Comparison of ENCODE assay signal across 19 cellular contexts in the genomic region with DNA sequence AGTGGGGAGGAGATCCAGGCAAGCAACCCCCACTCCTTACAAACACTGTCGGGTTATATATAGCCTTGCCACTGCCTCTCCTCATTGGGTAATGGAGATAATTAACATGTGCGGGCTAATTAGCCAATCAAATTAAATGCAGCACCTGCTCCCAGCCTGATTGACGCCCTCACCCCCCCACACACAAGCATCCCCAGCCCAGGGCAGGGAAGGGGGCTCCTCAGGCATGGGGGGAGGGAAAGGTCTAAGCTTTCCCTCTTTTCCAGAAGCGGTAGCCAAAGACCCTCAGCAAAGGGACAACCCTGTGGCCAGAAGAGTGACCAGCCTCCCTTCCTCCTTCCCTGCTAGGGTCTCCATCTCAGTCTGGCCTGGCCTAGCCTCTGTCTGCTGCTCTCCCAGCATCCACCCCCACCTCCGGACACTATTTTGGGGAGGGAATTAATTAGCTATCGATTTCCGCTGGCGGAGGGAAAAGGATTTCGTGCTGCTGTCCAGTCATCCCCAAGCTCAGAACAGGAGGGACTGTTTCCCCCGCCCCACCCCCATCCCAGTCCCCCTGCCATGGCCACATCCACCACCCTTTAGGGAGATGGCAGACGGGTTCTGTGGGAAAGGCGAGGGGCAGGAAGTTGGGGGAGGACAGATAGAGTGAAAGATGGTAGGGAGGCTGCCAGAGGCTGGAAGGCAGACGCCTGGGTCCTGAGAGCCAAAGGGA.
"Had no signal": no experiment of that assay in that cellular context is flagged by ENCODE, and none has a peak within 500 bp of the region (broad histone marks: within the 10 kb centered on the region; RNA-seq: fewer than 3 reads in every experiment).

No MANE protein-coding gene starts in this region.

- H3K9me3 Mint-ChIP-seq: activated CD4-positive, alpha-beta memory T cell treated with anti-CD3 and anti-CD28 coated beads, Interleukin-2, amount 10 ng/mL, durations not matched to agents 7 days and 5 days; activated CD4-positive, alpha-beta T cell treated with anti-CD3 and anti-CD28 coated beads, Interleukin-2, amount 10 ng/mL, durations not matched to agents 24 days and 14 days; activated naive CD4-positive, alpha-beta T cell treated with anti-CD3 and anti-CD28 coated beads, Interleukin-2, amount 10 ng/mL, durations not matched to agents 7 days and 5 days; activated T-cell treated with anti-CD3 and anti-CD28 coated beads, Interleukin-2, amount 50 U/mL, for 72 hours; natural killer cell treated with Interleukin-12 subunit alpha and Interleukin-12 subunit beta and Interleukin-15 and Interleukin-18, amount 100 ng/mL, for 72 hours; type B pancreatic cell had no signal

- H3K4me1 ChIP-seq: right lobe of liver had no signal

- H3K27ac Mint-ChIP-seq: activated CD4-positive, alpha-beta memory T cell treated with anti-CD3 and anti-CD28 coated beads, Interleukin-2, amount 10 ng/mL, durations not matched to agents 7 days and 5 days; activated CD4-positive, alpha-beta T cell treated with anti-CD3 and anti-CD28 coated beads, Interleukin-2, amount 10 ng/mL, durations not matched to agents 24 days and 14 days; activated naive CD4-positive, alpha-beta T cell treated with anti-CD3 and anti-CD28 coated beads, Interleukin-2, amount 10 ng/mL, durations not matched to agents 7 days and 5 days; activated T-cell treated with anti-CD3 and anti-CD28 coated beads, Interleukin-2, amount 50 U/mL, for 72 hours; natural killer cell treated with Interleukin-12 subunit alpha and Interleukin-12 subunit beta and Interleukin-15 and Interleukin-18, amount 100 ng/mL, for 72 hours; type B pancreatic cell had no signal

- DNase-seq: activated CD4-positive, alpha-beta memory T cell treated with anti-CD3 and anti-CD28 coated beads, Interleukin-2, amount 10 ng/mL, durations not matched to agents 7 days and 5 days; activated CD4-positive, alpha-beta T cell treated with anti-CD3 and anti-CD28 coated beads, Interleukin-2, amount 10 ng/mL, durations not matched to agents 24 days and 14 days; activated effector memory CD4-positive, alpha-beta T cell treated with Interleukin-2 at 50 U/mL for 16 hours; activated naive CD4-positive, alpha-beta T cell treated with anti-CD3 and anti-CD28 coated beads, Interleukin-2, amount 10 ng/mL, durations not matched to agents 7 days and 5 days; activated T-cell treated with anti-CD3 and anti-CD28 coated beads, Interleukin-2, amount 50 U/mL, for 72 hours; amygdala; heart right ventricle; left cardiac atrium; occipital lobe; right lobe of liver; small intestine; stimulated activated CD4-positive, alpha-beta T cell treated with anti-CD3 and anti-CD28 coated beads, Interleukin-4, amount 100 ng/mL, for 1 hour; stimulated activated naive CD4-positive, alpha-beta T cell had no signal

- H3K27ac ChIP-seq: epithelial cell of prostate, heart right ventricle, right lobe of liver, thoracic aorta, VCaP had no signal

- H3K36me3 ChIP-seq: heart right ventricle, right lobe of liver, thoracic aorta had no signal

- ATAC-seq: activated CD4-positive, CD25-positive, alpha-beta regulatory T cell treated with anti-CD3 and anti-CD28 coated beads, Interleukin-2, amount 50 U/mL, for 24 hours; activated T-cell treated with anti-CD3 and anti-CD28 coated beads, Interleukin-2, amount 50 U/mL, for 72 hours; heart right ventricle; left cardiac atrium; natural killer cell treated with Interleukin-12 subunit alpha and Interleukin-12 subunit beta and Interleukin-15 and Interleukin-18, amount 100 ng/mL, for 72 hours; right lobe of liver had no signal

- H3K4me3 ChIP-seq: heart right ventricle, right lobe of liver, thoracic aorta had no signal

- H3K36me3 Mint-ChIP-seq: activated naive CD4-positive, alpha-beta T cell treated with anti-CD3 and anti-CD28 coated beads, Interleukin-2, amount 10 ng/mL, durations not matched to agents 7 days and 5 days; natural killer cell treated with Interleukin-12 subunit alpha and Interleukin-12 subunit beta and Interleukin-15 and Interleukin-18, amount 100 ng/mL, for 72 hours; type B pancreatic cell had no signal

- FAIRE-seq: small intestine had no signal

- H3K9me3 ChIP-seq: heart right ventricle, right lobe of liver, thoracic aorta had no signal

- H3K4me3 Mint-ChIP-seq: activated CD4-positive, alpha-beta memory T cell treated with anti-CD3 and anti-CD28 coated beads, Interleukin-2, amount 10 ng/mL, durations not matched to agents 7 days and 5 days; activated CD4-positive, alpha-beta T cell treated with anti-CD3 and anti-CD28 coated beads, Interleukin-2, amount 10 ng/mL, durations not matched to agents 24 days and 14 days; activated naive CD4-positive, alpha-beta T cell treated with anti-CD3 and anti-CD28 coated beads, Interleukin-2, amount 10 ng/mL, durations not matched to agents 7 days and 5 days; activated T-cell treated with anti-CD3 and anti-CD28 coated beads, Interleukin-2, amount 50 U/mL, for 72 hours; natural killer cell treated with Interleukin-12 subunit alpha and Interleukin-12 subunit beta and Interleukin-15 and Interleukin-18, amount 100 ng/mL, for 72 hours; type B pancreatic cell had no signal
